In genomic region chr1:1433804-1434130, GRCh38 we compare ENCODE assay signal across 1 cellular context.
TF ChIP-seq lines count a peak whose summit lies in the region.

No MANE protein-coding gene starts in this region.

TF ChIP-seq in WTC11, 78 proteins besides CTCF, POLR2A, EP300 and RAD21 (continued from another document):
- no peak for TF ChIP-seq ZNF532 (CRISPR knock-in tag; IDR thresholded peaks at IDR 0.05; ENCODE audit: borderline replicate concordance)
- TF ChIP-seq CREM (CRISPR knock-in tag; IDR thresholded peaks at IDR 0.05): no peak
- no peak for TF ChIP-seq FOXP4 (CRISPR knock-in tag; IDR thresholded peaks at IDR 0.05)
- TF ChIP-seq ESRRA (CRISPR knock-in tag; IDR thresholded peaks at IDR 0.05; ENCODE audit: borderline replicate concordance): no peak
